Comparison of ENCODE assay signal across 1 cellular context in the genomic region with DNA sequence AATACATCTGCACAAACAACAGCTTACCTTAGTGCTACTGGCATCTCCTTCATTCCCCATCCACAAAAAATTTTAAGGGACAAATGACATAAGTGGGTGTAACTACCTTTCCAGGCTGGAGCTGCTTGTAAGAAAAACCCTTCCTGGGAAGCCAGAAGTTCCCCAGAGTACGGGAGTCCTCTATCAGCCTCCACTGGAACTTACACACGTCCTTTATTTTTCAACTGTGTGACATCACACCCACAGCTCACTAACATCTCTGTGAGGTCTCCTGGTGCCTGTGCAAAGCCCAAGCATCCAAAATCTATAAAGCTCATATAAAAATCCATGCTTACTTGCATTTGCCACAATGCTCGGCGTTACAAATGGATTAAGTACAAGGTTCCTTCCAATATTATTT.
TF ChIP-seq lines count a peak whose summit lies in the region.

No MANE protein-coding gene starts in this region.

TF ChIP-seq in A549, 52 proteins besides CTCF, POLR2A, EP300 and RAD21 (continued from another document):
- TF ChIP-seq, protein P1, sequence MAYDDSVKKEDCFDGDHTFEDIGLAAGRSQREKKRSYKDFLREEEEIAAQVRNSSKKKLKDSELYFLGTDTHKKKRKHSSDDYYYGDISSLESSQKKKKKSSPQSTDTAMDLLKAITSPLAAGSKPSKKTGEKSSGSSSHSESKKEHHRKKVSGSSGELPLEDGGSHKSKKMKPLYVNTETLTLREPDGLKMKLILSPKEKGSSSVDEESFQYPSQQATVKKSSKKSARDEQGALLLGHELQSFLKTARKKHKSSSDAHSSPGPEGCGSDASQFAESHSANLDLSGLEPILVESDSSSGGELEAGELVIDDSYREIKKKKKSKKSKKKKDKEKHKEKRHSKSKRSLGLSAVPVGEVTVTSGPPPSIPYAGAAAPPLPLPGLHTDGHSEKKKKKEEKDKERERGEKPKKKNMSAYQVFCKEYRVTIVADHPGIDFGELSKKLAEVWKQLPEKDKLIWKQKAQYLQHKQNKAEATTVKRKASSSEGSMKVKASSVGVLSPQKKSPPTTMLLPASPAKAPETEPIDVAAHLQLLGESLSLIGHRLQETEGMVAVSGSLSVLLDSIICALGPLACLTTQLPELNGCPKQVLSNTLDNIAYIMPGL (CRISPR knock-in tag; IDR thresholded peaks at IDR 0.05; ENCODE audit: borderline replicate concordance): no peak
- TF ChIP-seq KDM5A (IDR thresholded peaks at IDR 0.05) (no peak), TP53 (CRISPR knock-in tag; IDR thresholded peaks at IDR 0.05) (no peak), CBX2 (IDR thresholded peaks at IDR 0.05; ENCODE audit: borderline replicate concordance, low read depth) (no peak), CHD4 (IDR thresholded peaks at IDR 0.05; ENCODE audit: borderline replicate concordance) (no peak), HEYL (CRISPR knock-in tag; IDR thresholded peaks at IDR 0.05) (no peak), MYC (IDR thresholded peaks at IDR 0.05; ENCODE audit: borderline replicate concordance, low read length) (no peak)
- TF ChIP-seq, protein P2, sequence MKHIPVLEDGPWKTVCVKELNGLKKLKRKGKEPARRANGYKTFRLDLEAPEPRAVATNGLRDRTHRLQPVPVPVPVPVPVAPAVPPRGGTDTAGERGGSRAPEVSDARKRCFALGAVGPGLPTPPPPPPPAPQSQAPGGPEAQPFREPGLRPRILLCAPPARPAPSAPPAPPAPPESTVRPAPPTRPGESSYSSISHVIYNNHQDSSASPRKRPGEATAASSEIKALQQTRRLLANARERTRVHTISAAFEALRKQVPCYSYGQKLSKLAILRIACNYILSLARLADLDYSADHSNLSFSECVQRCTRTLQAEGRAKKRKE (CRISPR knock-in tag; IDR thresholded peaks at IDR 0.05; ENCODE audit: low read depth): no peak
- TF ChIP-seq, protein P3, sequence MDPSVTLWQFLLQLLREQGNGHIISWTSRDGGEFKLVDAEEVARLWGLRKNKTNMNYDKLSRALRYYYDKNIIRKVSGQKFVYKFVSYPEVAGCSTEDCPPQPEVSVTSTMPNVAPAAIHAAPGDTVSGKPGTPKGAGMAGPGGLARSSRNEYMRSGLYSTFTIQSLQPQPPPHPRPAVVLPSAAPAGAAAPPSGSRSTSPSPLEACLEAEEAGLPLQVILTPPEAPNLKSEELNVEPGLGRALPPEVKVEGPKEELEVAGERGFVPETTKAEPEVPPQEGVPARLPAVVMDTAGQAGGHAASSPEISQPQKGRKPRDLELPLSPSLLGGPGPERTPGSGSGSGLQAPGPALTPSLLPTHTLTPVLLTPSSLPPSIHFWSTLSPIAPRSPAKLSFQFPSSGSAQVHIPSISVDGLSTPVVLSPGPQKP (IDR thresholded peaks at IDR 0.05; ENCODE audit: low read depth, low read length): no peak
- TF ChIP-seq, protein P4, sequence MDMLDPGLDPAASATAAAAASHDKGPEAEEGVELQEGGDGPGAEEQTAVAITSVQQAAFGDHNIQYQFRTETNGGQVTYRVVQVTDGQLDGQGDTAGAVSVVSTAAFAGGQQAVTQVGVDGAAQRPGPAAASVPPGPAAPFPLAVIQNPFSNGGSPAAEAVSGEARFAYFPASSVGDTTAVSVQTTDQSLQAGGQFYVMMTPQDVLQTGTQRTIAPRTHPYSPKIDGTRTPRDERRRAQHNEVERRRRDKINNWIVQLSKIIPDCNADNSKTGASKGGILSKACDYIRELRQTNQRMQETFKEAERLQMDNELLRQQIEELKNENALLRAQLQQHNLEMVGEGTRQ (IDR thresholded peaks at IDR 0.05): no peak
TF ChIP-seq in A549: peak in this region for 0.
